In genomic region chr2:177622516-177622915, GRCh38 we compare ENCODE assay signal across 1 cellular context.
TF ChIP-seq lines count a peak whose summit lies in the region.

No MANE protein-coding gene starts in this region.

TF ChIP-seq in H1, 55 proteins besides CTCF, POLR2A, EP300 and RAD21:
- TF ChIP-seq RXRA (IDR thresholded peaks at IDR 0.05; ENCODE audit: insufficient read depth, low read depth, low read length) (no peak), KDM5A (IDR thresholded peaks at IDR 0.05; ENCODE audit: low read length) (no peak), TBP (IDR thresholded peaks at IDR 0.05; ENCODE audit: low read depth, low read length) (0 out of 2 replicates have a peak, but pooled peaks have one; percentile 25), TAF1 (IDR thresholded peaks at IDR 0.05; ENCODE audit: low read depth, low read length) (0 out of 2 replicates have a peak, but pooled peaks have one; percentile 29)
